ENCODE assay signal across 10 cellular contexts in genomic region chr1:67148516-67149178, GRCh38. TPM values are rescaled to one million over a fixed set of nuclear protein-coding genes. Genes with fewer than 3 reads are reported as not detected.
DNase-seq lines count a peak whose midpoint lies in the region; ATAC-seq, FAIRE-seq and TF ChIP-seq lines count a peak whose summit lies in the region.
"Had no signal": no experiment of that assay in that cellular context is flagged by ENCODE, and none has a peak within 500 bp of the region (broad histone marks: within the 10 kb centered on the region; RNA-seq: fewer than 3 reads in every experiment).

No MANE protein-coding gene starts in this region.

- BruUV-seq in Caco-2 (replicated peaks; lab: Mats Ljungman, UMichigan): no TSS peak

- H2AFZ ChIP-seq in Karpas-422 (ENCODE audit: low read length): peak overlapping the region; percentile 77

- no peaks in the 10 kb centered on the region for H4K20me1 ChIP-seq in Karpas-422 (ENCODE audit: insufficient read depth, low read depth, low read length)

- no peaks in the 10 kb centered on the region for H3K9me3 ChIP-seq in Karpas-422 (ENCODE audit: low read length)
- H3K9me3 ChIP-seq in Caco-2: no peaks in the 10 kb centered on the region

- no peak overlapping the region for H3K27ac Mint-ChIP-seq in Caco-2 (ENCODE audit: unreplicated experiment)

- H3K27me3 ChIP-seq in Karpas-422 (ENCODE audit: low read length) (no peaks in the 10 kb centered on the region), foreskin keratinocyte (peaks cover 2% of the 10 kb centered on the region), Caco-2 (replicated peaks; ENCODE audit: control insufficient read depth, insufficient read depth, low read length) (no peaks in the 10 kb centered on the region)

- CTCF ChIA-PET in Caco-2 (lab: Charles Lee): interaction anchor here (1.0 to 4.0 kb wide), 3 partner anchors 22 to 383 kb away, joined by 4 to 43 read pairs (median 6); no protein-coding TSS in a partner anchor

- peaks cover 5% of the 10 kb centered on the region for H3K27me3 Mint-ChIP-seq in Caco-2 (ENCODE audit: insufficient read depth, unreplicated experiment)

- H3K36me3 ChIP-seq in Karpas-422 (ENCODE audit: insufficient read depth, low read length) (no peaks in the 10 kb centered on the region), Caco-2 (ENCODE audit: control insufficient read depth, insufficient read depth, low read length) (no peaks in the 10 kb centered on the region)

- no peaks in the 10 kb centered on the region for H3K9me3 Mint-ChIP-seq in Caco-2 (ENCODE audit: unreplicated experiment)

- H3K36me3 Mint-ChIP-seq in Caco-2 (ENCODE audit: insufficient read depth, unreplicated experiment): peaks cover 4% of the 10 kb centered on the region

- no peak overlapping the region for H3K4me3 Mint-ChIP-seq in Caco-2 (ENCODE audit: unreplicated experiment)

- FAIRE-seq in HTR-8/SVneo (lab: Jason Lieb, UNC): no peak

- TF ChIP-seq CTCF in foreskin keratinocyte (conservative IDR thresholded peaks at IDR 0.05): no peak
- no peak for TF ChIP-seq CTCF in Caco-2 (IDR thresholded peaks at IDR 0.05; ENCODE audit: insufficient read depth in 1 of 2, low read depth in 1 of 2, low read length in 1 of 2, severe bottlenecking in 1 of 2, unreplicated experiment in 1 of 2)

- DNase-seq in D341Med (ENCODE audit: low spot score): peak; percentile 17
- DNase-seq in Karpas-422: no peak
- DNase-seq in foreskin keratinocyte: peak in 1 of 2 donors; percentile 24
- no peak for DNase-seq in NCI-H69 (lab: John Stamatoyannopoulos, UW)
- no peak for DNase-seq in HTR-8/SVneo (ENCODE audit: insufficient read length, low spot score)
- no peak for DNase-seq in Caco-2
- DNase-seq in 8988T: no peak

- POLR2A ChIA-PET in Caco-2 (lab: Charles Lee): interaction anchor here (1.0 kb wide), 1 partner anchor 153 kb away, joined by 3 read pairs; no protein-coding TSS in a partner anchor

- ATAC-seq in GM21576 (IDR thresholded peaks at IDR 0.05; ENCODE audit: unreplicated experiment) (peak; percentile 19), foreskin keratinocyte (peak; percentile 15)

- H3K9ac ChIP-seq in Karpas-422 (ENCODE audit: low read length): 0 out of 2 replicates have a peak overlapping the region, but pooled peaks have one; percentile 19

- H3K4me2 ChIP-seq in Karpas-422 (ENCODE audit: low read depth, low read length, poor library complexity, severe bottlenecking): peak overlapping the region; percentile 25

- no peak overlapping the region for H3K27ac ChIP-seq in Karpas-422 (ENCODE audit: low read length)
- H3K27ac ChIP-seq in foreskin keratinocyte: no peak overlapping the region
- H3K27ac ChIP-seq: dorsolateral prefrontal cortex, skin epidermis had no signal

- H3K4me3 ChIP-seq in Karpas-422 (ENCODE audit: low read length): no peak overlapping the region
- no peak overlapping the region for H3K4me3 ChIP-seq in Caco-2 (ENCODE audit: low read depth, low read length)
- H3K4me3 ChIP-seq: skin epidermis had no signal

- H3K9me2 ChIP-seq in Karpas-422 (replicated peaks; ENCODE audit: insufficient read depth, low read length): no peaks in the 10 kb centered on the region

- no peaks in the 10 kb centered on the region for H3K79me2 ChIP-seq in Karpas-422 (ENCODE audit: low read length)

- no peaks in the 10 kb centered on the region for H3K4me1 Mint-ChIP-seq in Caco-2 (ENCODE audit: low read depth, unreplicated experiment)

- intact Hi-C loops in Caco-2 (cut with micrococcal nuclease; ENCODE audit: unreplicated experiment): loop anchor here (1.0 to 2.0 kb wide), 4 partner anchors 22 to 384 kb away; no protein-coding TSS in a partner anchor

- H3K4me1 ChIP-seq in Karpas-422 (ENCODE audit: low read length): peaks cover 21% of the 10 kb centered on the region
- peaks cover 9% of the 10 kb centered on the region for H3K4me1 ChIP-seq in foreskin keratinocyte
- peaks cover 7% of the 10 kb centered on the region; the same call in 1 of the 2 replicates for H3K4me1 ChIP-seq in Caco-2

RNA-seq across cellular contexts. Expression of gene C1orf141, which starts 13.9 kb away (rescaled TPM):
- not detected in 2 replicates for total RNA-seq in Karpas-422 (2014; rRNA removed; shearing (Covaris generic); ENCODE audit: low replicate concordance)
- total RNA-seq in foreskin keratinocyte: not detected in 2 replicates
- not detected in 2 replicates for polyA plus RNA-seq in foreskin keratinocyte
- not detected in 2 replicates for total RNA-seq in Caco-2 (2022)

RNA-seq across cellular contexts. Expression of gene IL23R, which starts 17.6 kb away (rescaled TPM):
- total RNA-seq in Karpas-422 (2014; rRNA removed; shearing (Covaris generic); ENCODE audit: low replicate concordance): 0.45 TPM in 1 of 2 replicates, not detected in the other
- total RNA-seq in foreskin keratinocyte: not detected in 2 replicates
- polyA plus RNA-seq in foreskin keratinocyte: not detected in 2 replicates
- not detected in 2 replicates for total RNA-seq in Caco-2 (2022)
